In genomic region chr14:100472094-100472455, GRCh38 we compare ENCODE assay signal across 16 cellular contexts.
DNase-seq lines count a peak whose midpoint lies in the region; TF ChIP-seq lines count a peak whose summit lies in the region.
"Had no signal": no experiment of that assay in that cellular context is flagged by ENCODE, and none has a peak within 500 bp of the region (broad histone marks: within the 10 kb centered on the region; RNA-seq: fewer than 3 reads in every experiment).

No MANE protein-coding gene starts in this region.

- no peaks in the 10 kb centered on the region for H3K9me3 ChIP-seq in suprapubic skin
- H3K9me3 ChIP-seq: Peyer's patch, thyroid gland had no signal

- no peak for TF ChIP-seq POLR2A in suprapubic skin (IDR thresholded peaks at IDR 0.05)

- DNase-seq in COR-L47 (lab: John Stamatoyannopoulos, UW) (peak; percentile 85), NCI-H1436 (lab: John Stamatoyannopoulos, UW) (peak; percentile 73), NCI-H510A (lab: John Stamatoyannopoulos, UW) (peak; percentile 98), ecto neural progenitor cell (ENCODE audit: low spot score) (peak; percentile 39), kidney tubule cell (ENCODE audit: low spot score) (no peak), suprapubic skin (ENCODE audit: low spot score in 2 of 2) (no peak), SKM-1 treated with dmso at 0.1 percent for 144 hours (lab: John Stamatoyannopoulos, UW; ENCODE audit: unreplicated experiment) (no peak), HT-29 (ENCODE audit: low spot score) (no peak)
- DNase-seq: activated CD4-positive, alpha-beta T cell treated with anti-CD3 and anti-CD28 coated beads for 1 hour; CD4-positive, CD25-positive, alpha-beta regulatory T cell; dorsolateral prefrontal cortex; GOT3; Peyer's patch; stimulated activated CD4-positive, alpha-beta T cell treated with anti-CD3 and anti-CD28 coated beads, Interleukin-15, amount 100 ng/mL, for 24 hours; thyroid gland had no signal

- WGBS in suprapubic skin: 29% methylated on average over 1 of the region's 7 CpGs

- no peak overlapping the region for H3K27ac ChIP-seq in suprapubic skin
- H3K27ac ChIP-seq: dorsolateral prefrontal cortex, Peyer's patch, SK-N-MC, thyroid gland had no signal

- no peak overlapping the region for H3K4me3 ChIP-seq in suprapubic skin
- H3K4me3 ChIP-seq: dorsolateral prefrontal cortex, Peyer's patch, SK-N-MC, thyroid gland had no signal

- TF ChIP-seq CTCF in suprapubic skin (IDR thresholded peaks at IDR 0.05): no peak

- H3K36me3 ChIP-seq in suprapubic skin: peaks cover 17% of the 10 kb centered on the region
- H3K36me3 ChIP-seq: Peyer's patch, thyroid gland had no signal

- H3K4me1 ChIP-seq in suprapubic skin: peaks cover 8% of the 10 kb centered on the region
- H3K4me1 ChIP-seq: Peyer's patch, thyroid gland had no signal

- no peak for TF ChIP-seq EP300 in suprapubic skin (IDR thresholded peaks at IDR 0.05)

- no peaks in the 10 kb centered on the region for H3K27me3 ChIP-seq in suprapubic skin
- H3K27me3 ChIP-seq: dorsolateral prefrontal cortex, Peyer's patch, thyroid gland had no signal

Comparison
In these comparisons a context has a peak if more than half of its experiments do, and no peak if none do; other contexts are left out.
1. DNase-seq: peak in COR-L47 (single experiment), NCI-H1436 (single experiment), NCI-H510A (single experiment) and ecto neural progenitor cell (single experiment); none in kidney tubule cell (single experiment), suprapubic skin (0 of 2), SKM-1 treated with dmso at 0.1 percent for 144 hours (single experiment) and HT-29 (single experiment).